Comparison of ENCODE assay signal across 8 cellular contexts in genomic region chr22:23696326-23696851, GRCh38. TPM values are rescaled to one million over a fixed set of nuclear protein-coding genes. Genes with fewer than 3 reads are reported as not detected.
A peak's percentile ranks its signal among the peaks of the same experiment; 100 is the strongest.
DNase-seq lines count a peak whose midpoint lies in the region; ATAC-seq lines count a peak whose summit lies in the region.

No MANE protein-coding gene starts in this region.

- ATAC-seq in GM18511 (IDR thresholded peaks at IDR 0.05; ENCODE audit: unreplicated experiment) (peak; percentile 84), HG03025 (IDR thresholded peaks at IDR 0.05; ENCODE audit: low FRiP score, unreplicated experiment) (peak; percentile 78), GM21786 (IDR thresholded peaks at IDR 0.05; ENCODE audit: unreplicated experiment) (no peak)

- DNase-seq in activated CD4-positive, alpha-beta T cell treated with anti-CD3 and anti-CD28 coated beads for 1 hour = peak; percentile 62
- DNase-seq in dermis blood vessel endothelial cell (peak; percentile 20), NCI-H1436 (lab: John Stamatoyannopoulos, UW) (no peak), NCI-H446 (lab: John Stamatoyannopoulos, UW) (no peak)
- DNase-seq in stimulated activated CD4-positive, alpha-beta T cell treated with anti-CD3 and anti-CD28 coated beads, TNF-alpha, amount 100 ng/mL, for 24 hours (ENCODE audit: low read depth in 3 of 3) = peak; percentile 52 to 73 (median 56)

RNA-seq across cellular contexts. Expression of gene RGL4, which starts 5.6 kb away (rescaled TPM):
- total RNA-seq in dermis blood vessel endothelial cell = not detected in 2 replicates

RNA-seq across cellular contexts. Expression of gene ZNF70, which starts 54.5 kb away (rescaled TPM):
- total RNA-seq in dermis blood vessel endothelial cell = 2.2 and 2.3 TPM in 2 replicates

RNA-seq across cellular contexts. Expression of gene VPREB3, which starts 57.8 kb away (rescaled TPM):
- not detected in 2 replicates for total RNA-seq in dermis blood vessel endothelial cell

Comparison
In these comparisons a context has a peak if more than half of its experiments do, and no peak if none do; other contexts are left out.
1. DNase-seq: peak in activated CD4-positive, alpha-beta T cell treated with anti-CD3 and anti-CD28 coated beads for 1 hour (single experiment), dermis blood vessel endothelial cell (single experiment) and stimulated activated CD4-positive, alpha-beta T cell treated with anti-CD3 and anti-CD28 coated beads, TNF-alpha, amount 100 ng/mL, for 24 hours (3 of 3); none in NCI-H1436 (single experiment) and NCI-H446 (0 of 2).